In genomic region chr9:128127568-128127989, GRCh38 we compare ENCODE assay signal across 8 cellular contexts.
DNase-seq lines count a peak whose midpoint lies in the region; ATAC-seq and TF ChIP-seq lines count a peak whose summit lies in the region.

Gene PTGES2 (minus strand): TSS chr9:128127729. CDS start chr9:128127717, 12 bp downstream.

- ATAC-seq in GM18873 (IDR thresholded peaks at IDR 0.05; ENCODE audit: low FRiP score, unreplicated experiment) (peak; percentile 27), HG03159 (IDR thresholded peaks at IDR 0.05; ENCODE audit: unreplicated experiment) (peak; percentile 61)

- no peaks in the 10 kb centered on the region for H3K27me3 ChIP-seq in effector memory CD4-positive, alpha-beta T cell (replicated peaks; ENCODE audit: control insufficient read depth, insufficient read depth, low read length, poor library complexity, severe bottlenecking)

- DNase-seq in AG10803 (ENCODE audit: low read depth) (peak; percentile 88), NCI-H69 (lab: John Stamatoyannopoulos, UW) (peak; percentile 95), medulla oblongata (ENCODE audit: extremely low spot score) (peak; percentile 91)
- DNase-seq in activated CD8-positive, alpha-beta memory T cell treated with anti-CD3 and anti-CD28 coated beads for 1 hour (ENCODE audit: extremely low read depth in 1 of 2, low read depth in 1 of 2): peak; percentile 23 to 75
- DNase-seq in effector memory CD4-positive, alpha-beta T cell: peak; percentile 64 to 74 (median 71)
- DNase-seq in stimulated activated CD4-positive, alpha-beta T cell treated with anti-CD3 and anti-CD28 coated beads, TNF-alpha, amount 100 ng/mL, for 48 hours (ENCODE audit: low read depth in 3 of 3): peak; percentile 55 to 75 (median 56)

- H3K9me3 ChIP-seq in effector memory CD4-positive, alpha-beta T cell (ENCODE audit: control insufficient read depth, low read length): no peaks in the 10 kb centered on the region

- peaks cover 17% of the 10 kb centered on the region for H3K36me3 ChIP-seq in effector memory CD4-positive, alpha-beta T cell (ENCODE audit: control insufficient read depth, insufficient read depth, low read length)

- H3K4me1 ChIP-seq in effector memory CD4-positive, alpha-beta T cell (ENCODE audit: control insufficient read depth, insufficient read depth, low read length, poor library complexity, severe bottlenecking): peaks cover 30% of the 10 kb centered on the region

- peak within 1 kb of the TSS; percentile 96 for H3K27ac ChIP-seq in effector memory CD4-positive, alpha-beta T cell (ENCODE audit: insufficient read depth, low read length, poor library complexity, severe bottlenecking)

- peak within 1 kb of the TSS; percentile 97 for H3K4me3 ChIP-seq in AG10803 (ENCODE audit: low read length)
- H3K4me3 ChIP-seq in effector memory CD4-positive, alpha-beta T cell (ENCODE audit: insufficient read depth, low read depth, low read length, poor library complexity, severe bottlenecking): peak within 1 kb of the TSS; percentile 98

- no peak for TF ChIP-seq CTCF in AG10803 (conservative IDR thresholded peaks at IDR 0.05; ENCODE audit: low read length)

Comparison
In these comparisons a context has a peak if more than half of its experiments do, and no peak if none do; other contexts are left out.
1. Peak in every context shown above with its lines: DNase-seq, ATAC-seq, H3K4me3 ChIP-seq and H3K27ac ChIP-seq.